Comparison of ENCODE assay signal across 14 cellular contexts in the genomic region with DNA sequence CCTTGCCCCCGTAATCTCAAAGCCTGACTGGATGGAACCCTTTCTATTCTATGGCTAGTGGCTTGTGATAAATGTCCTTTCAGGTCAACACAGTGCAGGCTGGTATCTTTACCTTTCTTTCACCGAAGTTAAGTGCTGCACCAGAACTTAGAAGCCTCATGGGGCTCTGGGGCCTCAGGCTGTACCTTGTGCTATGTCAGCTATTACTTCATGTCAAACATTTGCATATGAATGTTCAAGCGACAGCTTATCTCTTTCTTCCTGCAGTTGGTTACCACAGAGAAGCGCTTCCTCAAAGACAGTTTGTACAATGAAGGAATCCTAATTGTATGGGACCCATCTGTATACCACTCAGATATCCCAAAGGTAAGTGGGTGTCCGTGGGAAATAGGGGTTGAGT.
DNase-seq lines count a peak whose midpoint lies in the region; ATAC-seq and TF ChIP-seq lines count a peak whose summit lies in the region.
"Had no signal": no experiment of that assay in that cellular context is flagged by ENCODE, and none has a peak within 500 bp of the region (broad histone marks: within the 10 kb centered on the region; RNA-seq: fewer than 3 reads in every experiment).

No MANE protein-coding gene starts in this region.

- H3K27ac ChIP-seq in Karpas-422 (ENCODE audit: low read length) = peak overlapping the region; percentile 98
- H3K27ac ChIP-seq: A549, testis had no signal

- no peak overlapping the region for H3K27ac Mint-ChIP-seq in activated CD4-positive, alpha-beta T cell treated with anti-CD3 and anti-CD28 coated beads, Interleukin-2, amount 10 ng/mL, durations not matched to agents 24 days and 14 days
- peak overlapping the region; percentile 27 to 64 for H3K27ac Mint-ChIP-seq in T-cell
- no peak overlapping the region for H3K27ac Mint-ChIP-seq in stimulated activated effector memory CD8-positive, alpha-beta T cell treated with anti-CD3 and anti-CD28 coated beads, Interleukin-12 subunit alpha, Interleukin-12 subunit beta, amount 100 ng/mL, for 72 hours
- H3K27ac Mint-ChIP-seq in activated T-helper 17 cell treated with anti-CD3 and anti-CD28 coated beads, Interleukin-2, amount 50 U/mL, for 72 hours = no peak overlapping the region

- H3K9me3 Mint-ChIP-seq in activated CD4-positive, alpha-beta T cell treated with anti-CD3 and anti-CD28 coated beads, Interleukin-2, amount 10 ng/mL, durations not matched to agents 24 days and 14 days = no peaks in the 10 kb centered on the region
- H3K9me3 Mint-ChIP-seq in T-cell = peaks cover 0 to 4% (median 0%) of the 10 kb centered on the region in 3 donors
- H3K9me3 Mint-ChIP-seq in stimulated activated effector memory CD8-positive, alpha-beta T cell treated with anti-CD3 and anti-CD28 coated beads, Interleukin-12 subunit alpha, Interleukin-12 subunit beta, amount 100 ng/mL, for 72 hours = no peaks in the 10 kb centered on the region
- no peaks in the 10 kb centered on the region for H3K9me3 Mint-ChIP-seq in activated T-helper 17 cell treated with anti-CD3 and anti-CD28 coated beads, Interleukin-2, amount 50 U/mL, for 72 hours

- no peaks in the 10 kb centered on the region for H3K27me3 ChIP-seq in Karpas-422 (ENCODE audit: low read length)
- H3K27me3 ChIP-seq: MG63, testis had no signal

- H3K36me3 ChIP-seq in Karpas-422 (ENCODE audit: insufficient read depth, low read length) (peaks cover 66% of the 10 kb centered on the region), mucosa of descending colon (ENCODE audit: low read depth) (no peaks in the 10 kb centered on the region)
- H3K36me3 ChIP-seq: MG63 had no signal

- intact Hi-C loops in activated CD4-positive, alpha-beta T cell treated with anti-CD3 and anti-CD28 coated beads, Interleukin-2, amount 10 ng/mL, durations not matched to agents 24 days and 14 days (cut with micrococcal nuclease) = no loop called here
- intact Hi-C loops in mucosa of descending colon (cut with DNase I, micrococcal nuclease) = no loop called here

- peaks cover 9% of the 10 kb centered on the region for H3K4me1 Mint-ChIP-seq in activated CD4-positive, alpha-beta T cell treated with anti-CD3 and anti-CD28 coated beads, Interleukin-2, amount 10 ng/mL, durations not matched to agents 24 days and 14 days
- H3K4me1 Mint-ChIP-seq in T-cell = peaks cover 28 to 33% (median 33%) of the 10 kb centered on the region in 3 donors
- peaks cover 14% of the 10 kb centered on the region for H3K4me1 Mint-ChIP-seq in stimulated activated effector memory CD8-positive, alpha-beta T cell treated with anti-CD3 and anti-CD28 coated beads, Interleukin-12 subunit alpha, Interleukin-12 subunit beta, amount 100 ng/mL, for 72 hours
- peaks cover 8% of the 10 kb centered on the region for H3K4me1 Mint-ChIP-seq in activated T-helper 17 cell treated with anti-CD3 and anti-CD28 coated beads, Interleukin-2, amount 50 U/mL, for 72 hours

- POLR2A ChIA-PET in T-cell (lab: Charles Lee) = no interaction called here

- no peak overlapping the region for H2AFZ ChIP-seq in Karpas-422 (ENCODE audit: low read length)

- peaks cover 21% of the 10 kb centered on the region for H4K20me1 ChIP-seq in Karpas-422 (ENCODE audit: insufficient read depth, low read depth, low read length)

- peak; percentile 53 for DNase-seq in activated CD4-positive, alpha-beta T cell treated with anti-CD3 and anti-CD28 coated beads, Interleukin-2, amount 10 ng/mL, durations not matched to agents 24 days and 14 days
- DNase-seq in activated CD4-positive, alpha-beta T cell treated with anti-CD3 and anti-CD28 coated beads, Interleukin-2, amount 50 U/mL, for 4 hours = no peak
- DNase-seq in Karpas-422 = peak; percentile 95
- no peak for DNase-seq in T-cell
- no peak for DNase-seq in mucosa of descending colon
- no peak for DNase-seq in HT-29 (ENCODE audit: low spot score)
- no peak for DNase-seq in stimulated activated effector memory CD8-positive, alpha-beta T cell treated with anti-CD3 and anti-CD28 coated beads, Interleukin-12 subunit alpha, Interleukin-12 subunit beta, amount 100 ng/mL, for 72 hours (ENCODE audit: low spot score in 2 of 2)
- DNase-seq: HCEC 1CT, kidney, MG63, posterior cingulate gyrus, testis had no signal

- peaks cover 77% of the 10 kb centered on the region for H3K36me3 Mint-ChIP-seq in activated CD4-positive, alpha-beta T cell treated with anti-CD3 and anti-CD28 coated beads, Interleukin-2, amount 10 ng/mL, durations not matched to agents 24 days and 14 days (ENCODE audit: low read depth)
- H3K36me3 Mint-ChIP-seq in T-cell = peaks cover 65% of the 10 kb centered on the region
- H3K36me3 Mint-ChIP-seq in stimulated activated effector memory CD8-positive, alpha-beta T cell treated with anti-CD3 and anti-CD28 coated beads, Interleukin-12 subunit alpha, Interleukin-12 subunit beta, amount 100 ng/mL, for 72 hours = peaks cover 100% of the 10 kb centered on the region
- H3K36me3 Mint-ChIP-seq in activated T-helper 17 cell treated with anti-CD3 and anti-CD28 coated beads, Interleukin-2, amount 50 U/mL, for 72 hours (ENCODE audit: low read depth) = peaks cover 100% of the 10 kb centered on the region

- ATAC-seq in T-cell (replicated peaks in 1 of 4) (no peak), mucosa of descending colon (peak; percentile 35)
- no peak for ATAC-seq in stimulated activated effector memory CD8-positive, alpha-beta T cell treated with anti-CD3 and anti-CD28 coated beads, Interleukin-12 subunit alpha, Interleukin-12 subunit beta, amount 100 ng/mL, for 72 hours
- ATAC-seq in activated T-helper 17 cell treated with anti-CD3 and anti-CD28 coated beads, Interleukin-2, amount 50 U/mL, for 72 hours (replicated peaks) = no peak
- ATAC-seq: A549 had no signal

- CTCF ChIA-PET in T-cell (lab: Charles Lee) = interaction anchor here (0.6 to 1.5 kb wide), 2 partner anchors 45 to 92 kb away, joined by 3 to 4 read pairs; no protein-coding TSS in a partner anchor

- H3K79me2 ChIP-seq in Karpas-422 (ENCODE audit: low read length) = peaks cover 31% of the 10 kb centered on the region

- H3K4me1 ChIP-seq in Karpas-422 (ENCODE audit: low read length) (peaks cover 89% of the 10 kb centered on the region), mucosa of descending colon (ENCODE audit: low read depth) (no peaks in the 10 kb centered on the region)
- H3K4me1 ChIP-seq: A549 had no signal

- H3K27me3 Mint-ChIP-seq in activated CD4-positive, alpha-beta T cell treated with anti-CD3 and anti-CD28 coated beads, Interleukin-2, amount 10 ng/mL, durations not matched to agents 24 days and 14 days = no peaks in the 10 kb centered on the region
- H3K27me3 Mint-ChIP-seq in T-cell = no peaks in the 10 kb centered on the region
- H3K27me3 Mint-ChIP-seq in activated T-helper 17 cell treated with anti-CD3 and anti-CD28 coated beads, Interleukin-2, amount 50 U/mL, for 72 hours = no peaks in the 10 kb centered on the region

- H3K4me3 ChIP-seq in Karpas-422 (ENCODE audit: low read length) (peak overlapping the region; percentile 66), mucosa of descending colon (no peak overlapping the region)
- H3K4me3 ChIP-seq: A549, MG63, testis had no signal

- H3K9me2 ChIP-seq in Karpas-422 (replicated peaks; ENCODE audit: insufficient read depth, low read length) = no peaks in the 10 kb centered on the region

- H3K4me2 ChIP-seq in Karpas-422 (ENCODE audit: low read depth, low read length, poor library complexity, severe bottlenecking) = peak overlapping the region; percentile 73
- H3K4me2 ChIP-seq: A549 had no signal

- TF ChIP-seq CTCF in mucosa of descending colon (IDR thresholded peaks at IDR 0.05) = no peak

- no peaks in the 10 kb centered on the region for H3K9me3 ChIP-seq in Karpas-422 (ENCODE audit: low read length)
- no peaks in the 10 kb centered on the region for H3K9me3 ChIP-seq in mucosa of descending colon
- H3K9me3 ChIP-seq: A549, testis had no signal

- no peak overlapping the region for H3K4me3 Mint-ChIP-seq in activated CD4-positive, alpha-beta T cell treated with anti-CD3 and anti-CD28 coated beads, Interleukin-2, amount 10 ng/mL, durations not matched to agents 24 days and 14 days
- no peak overlapping the region for H3K4me3 Mint-ChIP-seq in T-cell
- H3K4me3 Mint-ChIP-seq in stimulated activated effector memory CD8-positive, alpha-beta T cell treated with anti-CD3 and anti-CD28 coated beads, Interleukin-12 subunit alpha, Interleukin-12 subunit beta, amount 100 ng/mL, for 72 hours = no peak overlapping the region
- no peak overlapping the region for H3K4me3 Mint-ChIP-seq in activated T-helper 17 cell treated with anti-CD3 and anti-CD28 coated beads, Interleukin-2, amount 50 U/mL, for 72 hours

- peak overlapping the region; percentile 78 for H3K9ac ChIP-seq in Karpas-422 (ENCODE audit: low read length)

Comparison
In these comparisons a context has a peak if more than half of its experiments do, and no peak if none do; other contexts are left out.
1. DNase-seq: peak in activated CD4-positive, alpha-beta T cell treated with anti-CD3 and anti-CD28 coated beads, Interleukin-2, amount 10 ng/mL, durations not matched to agents 24 days and 14 days (single experiment) and Karpas-422 (single experiment); none in activated CD4-positive, alpha-beta T cell treated with anti-CD3 and anti-CD28 coated beads, Interleukin-2, amount 50 U/mL, for 4 hours (0 of 2), T-cell (0 of 34), mucosa of descending colon (0 of 3), HT-29 (single experiment) and stimulated activated effector memory CD8-positive, alpha-beta T cell treated with anti-CD3 and anti-CD28 coated beads, Interleukin-12 subunit alpha, Interleukin-12 subunit beta, amount 100 ng/mL, for 72 hours (0 of 2).
2. H3K27ac Mint-ChIP-seq: peak in T-cell (2 of 2); none in activated CD4-positive, alpha-beta T cell treated with anti-CD3 and anti-CD28 coated beads, Interleukin-2, amount 10 ng/mL, durations not matched to agents 24 days and 14 days (single experiment), stimulated activated effector memory CD8-positive, alpha-beta T cell treated with anti-CD3 and anti-CD28 coated beads, Interleukin-12 subunit alpha, Interleukin-12 subunit beta, amount 100 ng/mL, for 72 hours (single experiment) and activated T-helper 17 cell treated with anti-CD3 and anti-CD28 coated beads, Interleukin-2, amount 50 U/mL, for 72 hours (single experiment).